14 cellular contexts compared by ENCODE assay signal in the genomic region with DNA sequence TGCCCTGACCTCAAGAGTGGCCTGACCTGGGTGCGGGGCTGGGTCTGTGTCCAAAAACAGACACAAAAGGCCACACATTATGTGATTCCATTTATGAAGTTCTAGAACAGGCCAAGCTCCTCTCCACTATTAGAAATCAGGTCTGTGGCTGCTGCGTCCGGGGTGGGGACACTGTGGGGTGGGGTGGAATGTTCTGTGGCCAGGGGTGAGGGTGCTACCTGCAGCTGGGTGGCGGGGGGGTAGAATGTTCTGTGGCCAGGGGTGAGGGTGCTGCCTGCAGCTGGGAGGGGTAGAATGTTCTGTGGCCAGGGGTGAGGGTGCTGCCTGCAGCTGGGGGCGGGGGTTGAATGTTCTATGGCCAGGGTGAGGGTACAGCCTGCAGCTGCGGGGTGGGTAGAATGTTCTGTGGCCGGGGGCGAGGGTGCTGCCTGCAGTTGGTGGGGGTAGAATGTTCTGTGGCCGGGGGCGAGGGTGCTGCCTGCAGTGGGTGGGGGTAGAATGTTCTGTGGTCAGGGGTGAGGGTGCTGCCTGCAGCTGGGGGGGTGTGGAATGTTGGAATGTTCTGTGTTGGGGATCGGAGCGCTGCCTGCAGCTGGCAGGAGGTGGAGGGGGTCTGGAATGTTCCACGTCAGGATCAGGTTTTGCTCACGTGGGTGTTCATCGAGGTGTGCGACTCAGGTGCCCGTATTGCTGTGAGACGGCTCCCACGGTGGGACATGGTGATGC. TPM values are rescaled to one million over a fixed set of nuclear protein-coding genes. Genes with fewer than 3 reads are reported as not detected.
DNase-seq lines count a peak whose midpoint lies in the region; TF ChIP-seq lines count a peak whose summit lies in the region.
"Had no signal": no experiment of that assay in that cellular context is flagged by ENCODE, and none has a peak within 500 bp of the region (broad histone marks: within the 10 kb centered on the region; RNA-seq: fewer than 3 reads in every experiment).

No MANE protein-coding gene starts in this region.

- no peak for TF ChIP-seq CTCF in KMS-11 (conservative IDR thresholded peaks at IDR 0.05; ENCODE audit: low read depth, low read length)

- H2AK5ac ChIP-seq in trophoblast cell (ENCODE audit: low read length): no peak overlapping the region

- peak overlapping the region; percentile 25; the same call in 1 of the 2 replicates for H3K4me2 ChIP-seq in KMS-11
- H3K4me2 ChIP-seq in trophoblast cell (ENCODE audit: low read length): no peak overlapping the region
- H3K4me2 ChIP-seq: PC-9 had no signal

- H4K20me1 ChIP-seq in KMS-11 (ENCODE audit: insufficient read depth): no peaks in the 10 kb centered on the region
- H4K20me1 ChIP-seq: BLaER1 treated with 17β-estradiol and CSF1 and Interleukin-3, amounts not matched to agents 10 nM and 100 nM had no signal

- H3K36me3 ChIP-seq in KMS-11 (ENCODE audit: insufficient read depth) (no peaks in the 10 kb centered on the region), trophoblast cell (ENCODE audit: control insufficient read depth in 1 of 2, insufficient read depth in 2 of 2, low read length in 2 of 2) (no peaks in the 10 kb centered on the region)
- H3K36me3 ChIP-seq: BLaER1 treated with 17β-estradiol and CSF1 and Interleukin-3, amounts not matched to agents 10 nM and 100 nM had no signal

- H3K4ac ChIP-seq in trophoblast cell (ENCODE audit: low read depth, low read length): no peak overlapping the region

- no peaks in the 10 kb centered on the region; the same call in 1 of the 2 replicates for H3K27me3 ChIP-seq in KMS-11 (ENCODE audit: insufficient read depth, low read depth)
- no peaks in the 10 kb centered on the region for H3K27me3 ChIP-seq in trophoblast cell (ENCODE audit: insufficient read depth, low read length)
- H3K27me3 ChIP-seq: BLaER1 treated with 17β-estradiol and CSF1 and Interleukin-3, amounts not matched to agents 10 nM and 100 nM had no signal

- no peak overlapping the region for H4K12ac ChIP-seq in trophoblast cell (ENCODE audit: low read depth, low read length)

- H2BK12ac ChIP-seq in trophoblast cell (ENCODE audit: low read length): no peak overlapping the region

- H3K9me3 ChIP-seq in trophoblast cell (ENCODE audit: insufficient read depth, low read depth, low read length): peaks cover 10% of the 10 kb centered on the region

- DNase-seq in astrocyte of the hippocampus (ENCODE audit: low read depth, low spot score) (peak; percentile 56), trophoblast cell (peak in 1 of 2 donors; percentile 17), SIG-M5 (lab: John Stamatoyannopoulos, UW) (no peak), DMS53 (lab: John Stamatoyannopoulos, UW) (no peak), NCI-H128 (lab: John Stamatoyannopoulos, UW; ENCODE audit: unreplicated experiment) (no peak)
- DNase-seq: activated B cell treated with CpG ODN at 0.5 μM for 24 hours; activated T-cell treated with anti-CD3 and anti-CD28 coated beads, Interleukin-2, amount 50 U/mL, for 4 hours; EL; NCI-H1694; NCI-H526; nephron progenitor cell; PC-9 had no signal

- H3K79me1 ChIP-seq in trophoblast cell (ENCODE audit: low read length): peaks cover 12% of the 10 kb centered on the region

- H3K4me1 ChIP-seq in KMS-11 (ENCODE audit: low read depth, poor library complexity, severe bottlenecking) (peaks cover 31% of the 10 kb centered on the region), trophoblast cell (ENCODE audit: control insufficient read depth in 1 of 2, insufficient read depth in 2 of 2, low read length in 2 of 2) (peaks cover 3% of the 10 kb centered on the region in 2 experiments)

- H3K23ac ChIP-seq in trophoblast cell (ENCODE audit: low read length): no peak overlapping the region

- H3K27ac ChIP-seq in KMS-11: no peak overlapping the region
- H3K27ac ChIP-seq in trophoblast cell (ENCODE audit: low read depth, low read length): no peak overlapping the region
- H3K27ac ChIP-seq: BLaER1 treated with 17β-estradiol and CSF1 and Interleukin-3, amounts not matched to agents 10 nM and 100 nM; PC-9 had no signal

- no peak overlapping the region for H2AFZ ChIP-seq in KMS-11 (ENCODE audit: low read depth)
- H2AFZ ChIP-seq in trophoblast cell (ENCODE audit: insufficient read depth, low read length, poor library complexity): no peak overlapping the region
- H2AFZ ChIP-seq: PC-9 had no signal

- no peak overlapping the region for H2BK5ac ChIP-seq in trophoblast cell (ENCODE audit: low read depth, low read length, poor library complexity)

- H3K79me2 ChIP-seq in KMS-11 (ENCODE audit: insufficient read depth, low read depth) (no peaks in the 10 kb centered on the region), trophoblast cell (ENCODE audit: control insufficient read depth, insufficient read depth, low read length, poor library complexity) (no peaks in the 10 kb centered on the region)

- no peak overlapping the region for H3K9ac ChIP-seq in KMS-11
- no peak overlapping the region for H3K9ac ChIP-seq in trophoblast cell (ENCODE audit: low read length)

- no peak overlapping the region for H3K4me3 ChIP-seq in KMS-11 (IDR thresholded peaks at IDR 0.05; ENCODE audit: insufficient read depth, low read depth, low read length)
- no peak overlapping the region for H3K4me3 ChIP-seq in trophoblast cell (ENCODE audit: low read depth, low read length)
- H3K4me3 ChIP-seq: BLaER1 treated with 17β-estradiol and CSF1 and Interleukin-3, amounts not matched to agents 10 nM and 100 nM; PC-9 had no signal

- no CpG with 5 or more reads among the region's 19 CpGs for WGBS in trophoblast cell (ENCODE audit: extremely low coverage, insufficient coverage, insufficient read length)

- no peak overlapping the region for H4K8ac ChIP-seq in trophoblast cell (ENCODE audit: low read depth, low read length)

- H2BK120ac ChIP-seq in trophoblast cell (ENCODE audit: insufficient read depth, low read length, poor library complexity): no peak overlapping the region

- H4K91ac ChIP-seq in trophoblast cell (ENCODE audit: low read depth, low read length): peak overlapping the region; percentile 40

- no peak overlapping the region for H3K14ac ChIP-seq in trophoblast cell (ENCODE audit: low read length)

- no peak overlapping the region for H3K18ac ChIP-seq in trophoblast cell (ENCODE audit: low read length)

RNA-seq across cellular contexts. Expression of gene LCN12, which starts 8.3 kb away (rescaled TPM):
- polyA plus RNA-seq in trophoblast cell (2013): 0.25 and 0.31 TPM in 2 replicates

RNA-seq across cellular contexts. Expression of gene C8G, which starts 15.3 kb away (rescaled TPM):
- 1.2 and 2.2 TPM in 2 replicates for polyA plus RNA-seq in trophoblast cell (2013)

RNA-seq across cellular contexts. Expression of gene FBXW5, which starts 15.8 kb away (rescaled TPM):
- polyA plus RNA-seq in trophoblast cell (2013): 74.0 and 80.2 TPM in 2 replicates

RNA-seq across cellular contexts. Expression of gene PTGDS, which starts 16.9 kb away (rescaled TPM):
- polyA plus RNA-seq in trophoblast cell (2013): 4.4 and 4.7 TPM in 2 replicates

RNA-seq across cellular contexts. Expression of gene LCNL1, which starts 22.4 kb away (rescaled TPM):
- 0.15 and 0.17 TPM in 2 replicates for polyA plus RNA-seq in trophoblast cell (2013)
